In genomic region chr18:3230401-3231334, GRCh38 we compare ENCODE assay signal across 1 cellular context.
TF ChIP-seq lines count a peak whose summit lies in the region.

No MANE protein-coding gene starts in this region.

TF ChIP-seq in HepG2, 621 proteins besides CTCF, POLR2A, EP300 and RAD21:
- TF ChIP-seq HOMEZ (CRISPR knock-in tag; IDR thresholded peaks at IDR 0.05; ENCODE audit: low read depth), result peak; percentile 36; the same call in 1 of the 2 replicates
- TF ChIP-seq, protein P1, sequence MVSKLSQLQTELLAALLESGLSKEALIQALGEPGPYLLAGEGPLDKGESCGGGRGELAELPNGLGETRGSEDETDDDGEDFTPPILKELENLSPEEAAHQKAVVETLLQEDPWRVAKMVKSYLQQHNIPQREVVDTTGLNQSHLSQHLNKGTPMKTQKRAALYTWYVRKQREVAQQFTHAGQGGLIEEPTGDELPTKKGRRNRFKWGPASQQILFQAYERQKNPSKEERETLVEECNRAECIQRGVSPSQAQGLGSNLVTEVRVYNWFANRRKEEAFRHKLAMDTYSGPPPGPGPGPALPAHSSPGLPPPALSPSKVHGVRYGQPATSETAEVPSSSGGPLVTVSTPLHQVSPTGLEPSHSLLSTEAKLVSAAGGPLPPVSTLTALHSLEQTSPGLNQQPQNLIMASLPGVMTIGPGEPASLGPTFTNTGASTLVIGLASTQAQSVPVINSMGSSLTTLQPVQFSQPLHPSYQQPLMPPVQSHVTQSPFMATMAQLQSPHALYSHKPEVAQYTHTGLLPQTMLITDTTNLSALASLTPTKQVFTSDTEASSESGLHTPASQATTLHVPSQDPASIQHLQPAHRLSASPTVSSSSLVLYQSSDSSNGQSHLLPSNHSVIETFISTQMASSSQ (IDR thresholded peaks at IDR 0.05; ENCODE audit: low read depth), result no peak
- TF ChIP-seq, protein P1 (CRISPR knock-in tag; IDR thresholded peaks at IDR 0.05; ENCODE audit: borderline replicate concordance), result no peak
- TF ChIP-seq ZNF737 (CRISPR knock-in tag; IDR thresholded peaks at IDR 0.05; ENCODE audit: borderline replicate concordance), result no peak
- TF ChIP-seq FOXO1 (CRISPR knock-in tag; IDR thresholded peaks at IDR 0.05), result no peak
- TF ChIP-seq ZNF605 (CRISPR knock-in tag; IDR thresholded peaks at IDR 0.05), result 0 out of 2 replicates have a peak, but pooled peaks have one; percentile 30
- peak; percentile 71; the same call in 1 of the 2 replicates for TF ChIP-seq POGZ (CRISPR knock-in tag; IDR thresholded peaks at IDR 0.05)
- no peak for TF ChIP-seq NR2F6 (IDR thresholded peaks at IDR 0.05)
- 0 out of 2 replicates have a peak, but pooled peaks have one; percentile 15 for TF ChIP-seq NR2F6 (CRISPR knock-in tag; IDR thresholded peaks at IDR 0.05)
- TF ChIP-seq PATZ1 (CRISPR knock-in tag; IDR thresholded peaks at IDR 0.05), result no peak
- no peak for TF ChIP-seq MED1 (CRISPR knock-in tag; IDR thresholded peaks at IDR 0.05)
- TF ChIP-seq NFYC (CRISPR knock-in tag; IDR thresholded peaks at IDR 0.05), result peak; percentile 64
- peak; percentile 43; the same call in 1 of the 2 replicates for TF ChIP-seq ZMYM3 (CRISPR knock-in tag; IDR thresholded peaks at IDR 0.05)
- TF ChIP-seq FOXP4 (CRISPR knock-in tag; IDR thresholded peaks at IDR 0.05), result 0 out of 2 replicates have a peak, but pooled peaks have one; percentile 22
- TF ChIP-seq KDM1A (CRISPR knock-in tag; IDR thresholded peaks at IDR 0.05), result 0 out of 2 replicates have a peak, but pooled peaks have one; percentile 29
- TF ChIP-seq, protein P2, sequence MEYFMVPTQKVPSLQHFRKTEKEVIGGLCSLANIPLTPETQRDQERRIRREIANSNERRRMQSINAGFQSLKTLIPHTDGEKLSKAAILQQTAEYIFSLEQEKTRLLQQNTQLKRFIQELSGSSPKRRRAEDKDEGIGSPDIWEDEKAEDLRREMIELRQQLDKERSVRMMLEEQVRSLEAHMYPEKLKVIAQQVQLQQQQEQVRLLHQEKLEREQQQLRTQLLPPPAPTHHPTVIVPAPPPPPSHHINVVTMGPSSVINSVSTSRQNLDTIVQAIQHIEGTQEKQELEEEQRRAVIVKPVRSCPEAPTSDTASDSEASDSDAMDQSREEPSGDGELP (IDR thresholded peaks at IDR 0.05; ENCODE audit: borderline replicate concordance, low read depth), result no peak
- TF ChIP-seq CEBPB (IDR thresholded peaks at IDR 0.05; ENCODE audit: borderline replicate concordance, low read depth, low read length), result peak; percentile 27; the same call in 1 of the 2 replicates
- TF ChIP-seq NFYB (CRISPR knock-in tag; IDR thresholded peaks at IDR 0.05), result peak; percentile 60
- peak; percentile 40; the same call in 1 of the 2 replicates for TF ChIP-seq HNF4A (CRISPR knock-in tag; IDR thresholded peaks at IDR 0.05)
- TF ChIP-seq NAIF1 (CRISPR knock-in tag; IDR thresholded peaks at IDR 0.05; ENCODE audit: borderline replicate concordance), result no peak
- no peak for TF ChIP-seq HMG20B (CRISPR knock-in tag; conservative IDR thresholded peaks at IDR 0.05)
- no peak for TF ChIP-seq ZNF75D (CRISPR knock-in tag; IDR thresholded peaks at IDR 0.05; ENCODE audit: borderline replicate concordance)
- TF ChIP-seq THAP11 (CRISPR knock-in tag; IDR thresholded peaks at IDR 0.05), result no peak
- TF ChIP-seq ZNF556 (CRISPR knock-in tag; IDR thresholded peaks at IDR 0.05; ENCODE audit: borderline replicate concordance), result no peak
- 0 out of 2 replicates have a peak, but pooled peaks have one; percentile 15 for TF ChIP-seq ZNF317 (CRISPR knock-in tag; IDR thresholded peaks at IDR 0.05)
- TF ChIP-seq, protein P3, sequence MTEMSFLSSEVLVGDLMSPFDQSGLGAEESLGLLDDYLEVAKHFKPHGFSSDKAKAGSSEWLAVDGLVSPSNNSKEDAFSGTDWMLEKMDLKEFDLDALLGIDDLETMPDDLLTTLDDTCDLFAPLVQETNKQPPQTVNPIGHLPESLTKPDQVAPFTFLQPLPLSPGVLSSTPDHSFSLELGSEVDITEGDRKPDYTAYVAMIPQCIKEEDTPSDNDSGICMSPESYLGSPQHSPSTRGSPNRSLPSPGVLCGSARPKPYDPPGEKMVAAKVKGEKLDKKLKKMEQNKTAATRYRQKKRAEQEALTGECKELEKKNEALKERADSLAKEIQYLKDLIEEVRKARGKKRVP (CRISPR knock-in tag; IDR thresholded peaks at IDR 0.05), result peak in 1 of 2 experiments; percentile 69; a peak in 2 of 4 replicates
- no peak for TF ChIP-seq ZBTB39 (CRISPR knock-in tag; IDR thresholded peaks at IDR 0.05)
- TF ChIP-seq ADNP (CRISPR knock-in tag; IDR thresholded peaks at IDR 0.05), result 0 out of 2 replicates have a peak, but pooled peaks have one; percentile 25
- peak; percentile 18; the same call in 1 of the 2 replicates for TF ChIP-seq GATAD2A (CRISPR knock-in tag; IDR thresholded peaks at IDR 0.05)
- TF ChIP-seq ZNF768 (CRISPR knock-in tag; IDR thresholded peaks at IDR 0.05), result peak; percentile 71; the same call in 1 of the 2 replicates
- TF ChIP-seq, protein P4, sequence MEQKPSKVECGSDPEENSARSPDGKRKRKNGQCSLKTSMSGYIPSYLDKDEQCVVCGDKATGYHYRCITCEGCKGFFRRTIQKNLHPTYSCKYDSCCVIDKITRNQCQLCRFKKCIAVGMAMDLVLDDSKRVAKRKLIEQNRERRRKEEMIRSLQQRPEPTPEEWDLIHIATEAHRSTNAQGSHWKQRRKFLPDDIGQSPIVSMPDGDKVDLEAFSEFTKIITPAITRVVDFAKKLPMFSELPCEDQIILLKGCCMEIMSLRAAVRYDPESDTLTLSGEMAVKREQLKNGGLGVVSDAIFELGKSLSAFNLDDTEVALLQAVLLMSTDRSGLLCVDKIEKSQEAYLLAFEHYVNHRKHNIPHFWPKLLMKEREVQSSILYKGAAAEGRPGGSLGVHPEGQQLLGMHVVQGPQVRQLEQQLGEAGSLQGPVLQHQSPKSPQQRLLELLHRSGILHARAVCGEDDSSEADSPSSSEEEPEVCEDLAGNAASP (CRISPR knock-in tag; IDR thresholded peaks at IDR 0.05; ENCODE audit: borderline replicate concordance), result no peak
- TF ChIP-seq, protein P5, sequence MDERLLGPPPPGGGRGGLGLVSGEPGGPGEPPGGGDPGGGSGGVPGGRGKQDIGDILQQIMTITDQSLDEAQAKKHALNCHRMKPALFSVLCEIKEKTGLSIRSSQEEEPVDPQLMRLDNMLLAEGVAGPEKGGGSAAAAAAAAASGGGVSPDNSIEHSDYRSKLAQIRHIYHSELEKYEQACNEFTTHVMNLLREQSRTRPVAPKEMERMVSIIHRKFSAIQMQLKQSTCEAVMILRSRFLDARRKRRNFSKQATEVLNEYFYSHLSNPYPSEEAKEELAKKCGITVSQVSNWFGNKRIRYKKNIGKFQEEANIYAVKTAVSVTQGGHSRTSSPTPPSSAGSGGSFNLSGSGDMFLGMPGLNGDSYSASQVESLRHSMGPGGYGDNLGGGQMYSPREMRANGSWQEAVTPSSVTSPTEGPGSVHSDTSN (CRISPR knock-in tag; IDR thresholded peaks at IDR 0.05), result peak; percentile 39; the same call in 1 of the 2 replicates
